ENCODE assay signal across 1 cellular context in genomic region chr14:101948666-101949205, GRCh38.
TF ChIP-seq lines count a peak whose summit lies in the region.

No MANE protein-coding gene starts in this region.

TF ChIP-seq in HepG2, 621 proteins besides CTCF, POLR2A, EP300 and RAD21 (continued from another document and continues in another):
- TF ChIP-seq RNF219 (CRISPR knock-in tag; IDR thresholded peaks at IDR 0.05) (no peak), PRPF4 (IDR thresholded peaks at IDR 0.05; ENCODE audit: low read depth, low read length, poor library complexity, severe bottlenecking) (no peak), ZBTB42 (CRISPR knock-in tag; IDR thresholded peaks at IDR 0.05) (peak; percentile 79; the same call in 1 of the 2 replicates), CENPBD1 (CRISPR knock-in tag; IDR thresholded peaks at IDR 0.05; ENCODE audit: borderline replicate concordance, low read depth) (no peak), YY1 (IDR thresholded peaks at IDR 0.05; ENCODE audit: insufficient read depth, insufficient replicate concordance, low read depth, low read length) (no peak), DNMT1 (CRISPR knock-in tag; IDR thresholded peaks at IDR 0.05) (no peak), ZNF891 (CRISPR knock-in tag; IDR thresholded peaks at IDR 0.05) (peak; percentile 62; the same call in 1 of the 2 replicates), ZNF274 (CRISPR knock-in tag; IDR thresholded peaks at IDR 0.05) (0 out of 2 replicates have a peak, but pooled peaks have one; percentile 8), ZNF205 (CRISPR knock-in tag; IDR thresholded peaks at IDR 0.05) (0 out of 2 replicates have a peak, but pooled peaks have one; percentile 9), AGO1 (IDR thresholded peaks at IDR 0.05; ENCODE audit: low read depth, low read length, poor library complexity, severe bottlenecking) (no peak), BORCS8-MEF2B (CRISPR knock-in tag; IDR thresholded peaks at IDR 0.05) (no peak), FOXP4 (CRISPR knock-in tag; IDR thresholded peaks at IDR 0.05) (no peak), SRY (CRISPR knock-in tag; IDR thresholded peaks at IDR 0.05) (peak; percentile 90; the same call in 1 of the 2 replicates), ZNF24 (IDR thresholded peaks at IDR 0.05) (no peak), CHD2 (IDR thresholded peaks at IDR 0.05; ENCODE audit: low read depth, low read length) (no peak), MYC (CRISPR knock-in tag; IDR thresholded peaks at IDR 0.05; ENCODE audit: borderline replicate concordance) (no peak), SNAPC2 (CRISPR knock-in tag; IDR thresholded peaks at IDR 0.05) (no peak), IKZF1 (IDR thresholded peaks at IDR 0.05) (no peak), FOXK1 (CRISPR knock-in tag; IDR thresholded peaks at IDR 0.05; ENCODE audit: borderline replicate concordance, low read depth) (no peak), THAP9 (CRISPR knock-in tag; IDR thresholded peaks at IDR 0.05; ENCODE audit: borderline replicate concordance) (no peak), PCBP2 (optimal IDR thresholded peaks at IDR 0.05; ENCODE audit: low read depth, low read length, poor library complexity, severe bottlenecking) (no peak), PHB2 (IDR thresholded peaks at IDR 0.05; ENCODE audit: partially characterized antibody) (no peak), PLSCR1 (CRISPR knock-in tag; IDR thresholded peaks at IDR 0.05; ENCODE audit: borderline replicate concordance) (0 out of 2 replicates have a peak, but pooled peaks have one; percentile 34), RFX5 (IDR thresholded peaks at IDR 0.05; ENCODE audit: low read depth, low read length) (0 out of 2 replicates have a peak, but pooled peaks have one; percentile 1), ZNF441 (CRISPR knock-in tag; IDR thresholded peaks at IDR 0.05; ENCODE audit: borderline replicate concordance) (no peak), ZNF678 (CRISPR knock-in tag; IDR thresholded peaks at IDR 0.05) (no peak), ZNF512B (CRISPR knock-in tag; IDR thresholded peaks at IDR 0.05; ENCODE audit: borderline replicate concordance) (no peak), ZNF674 (CRISPR knock-in tag; IDR thresholded peaks at IDR 0.05; ENCODE audit: low read depth) (0 out of 2 replicates have a peak, but pooled peaks have one; percentile 82), ZNF883 (CRISPR knock-in tag; IDR thresholded peaks at IDR 0.05; ENCODE audit: not compliant biosample characterization) (no peak), ZNF546 (CRISPR knock-in tag; conservative IDR thresholded peaks at IDR 0.05) (peak; percentile 72; the same call in 1 of the 2 replicates), ZNF33B (CRISPR knock-in tag; IDR thresholded peaks at IDR 0.05) (no peak), ZNF362 (CRISPR knock-in tag; IDR thresholded peaks at IDR 0.05; ENCODE audit: borderline replicate concordance) (no peak), ZNF407 (CRISPR knock-in tag; IDR thresholded peaks at IDR 0.05; ENCODE audit: not compliant biosample characterization) (no peak), ZNF615 (CRISPR knock-in tag; IDR thresholded peaks at IDR 0.05; ENCODE audit: borderline replicate concordance) (no peak), KDM1A (CRISPR knock-in tag; IDR thresholded peaks at IDR 0.05) (0 out of 2 replicates have a peak, but pooled peaks have one; percentile 4), CHCHD3 (CRISPR knock-in tag; IDR thresholded peaks at IDR 0.05) (0 out of 2 replicates have a peak, but pooled peaks have one; percentile 16), ZNF501 (CRISPR knock-in tag; IDR thresholded peaks at IDR 0.05) (peak; percentile 74)
